8 cellular contexts compared by ENCODE assay signal in the genomic region with DNA sequence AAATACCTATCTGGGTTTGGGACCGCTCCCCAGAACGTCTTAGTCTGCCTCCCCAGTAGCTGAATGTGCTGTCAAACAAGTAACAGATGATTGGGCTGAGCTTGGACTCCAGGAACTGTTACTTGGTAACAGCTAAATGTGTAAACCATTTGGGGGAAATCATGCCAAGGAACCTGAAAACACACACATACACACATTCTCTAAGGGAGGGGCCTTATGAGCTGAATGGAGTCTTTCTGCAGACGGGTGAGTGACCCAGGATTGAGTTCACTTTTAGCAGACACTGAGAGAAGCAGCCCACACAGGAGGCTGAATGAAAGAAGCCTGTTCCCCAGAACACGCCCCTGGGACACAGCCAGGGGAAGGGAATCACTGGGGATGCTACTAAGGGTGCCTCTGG. TPM values are rescaled to one million over a fixed set of nuclear protein-coding genes. Genes with fewer than 3 reads are reported as not detected.
DNase-seq lines count a peak whose midpoint lies in the region; ATAC-seq and TF ChIP-seq lines count a peak whose summit lies in the region.

No MANE protein-coding gene starts in this region.

- H3K27ac ChIP-seq in skin epidermis = peak overlapping the region in 7 of 21 experiments; percentile 32 to 94 (median 93)

- CTCF ChIA-PET in activated CD4-positive, alpha-beta T cell treated with anti-CD3 and anti-CD28 coated beads, Interleukin-2, amount 10 ng/mL, durations not matched to agents 7 days and 5 days (lab: Charles Lee) = interaction anchor here (0.7 to 2.7 kb wide), 6 partner anchors 13 to 186 kb away, joined by 3 to 15 read pairs (median 4); a partner anchor contains a TSS

- TF ChIP-seq CTCF in WI38 (IDR thresholded peaks at IDR 0.05; ENCODE audit: low read depth, low read length) = no peak
- TF ChIP-seq CTCF in glutamatergic neuron (IDR thresholded peaks at IDR 0.05; ENCODE audit: partially characterized antibody, unreplicated experiment) = no peak

- no peak for ATAC-seq in GM21423 (IDR thresholded peaks at IDR 0.05; ENCODE audit: unreplicated experiment)

- peaks cover 18% of the 10 kb centered on the region for H3K36me3 Mint-ChIP-seq in activated CD4-positive, alpha-beta T cell treated with anti-CD3 and anti-CD28 coated beads, Interleukin-2, amount 10 ng/mL, durations not matched to agents 7 days and 5 days (ENCODE audit: low read depth)
- no peaks in the 10 kb centered on the region for H3K36me3 Mint-ChIP-seq in glutamatergic neuron (ENCODE audit: unreplicated experiment)

- DNase-seq in activated CD4-positive, alpha-beta T cell treated with anti-CD3 and anti-CD28 coated beads, Interleukin-2, amount 10 ng/mL, durations not matched to agents 7 days and 5 days = no peak
- DNase-seq in activated CD4-positive, alpha-beta T cell treated with anti-CD3 and anti-CD28 coated beads for 48 hours = no peak
- no peak for DNase-seq in glutamatergic neuron
- no peak for DNase-seq in NCI-H2196 treated with DMSO at 0.1 percent for 48 hours (lab: John Stamatoyannopoulos, UW; ENCODE audit: unreplicated experiment)
- DNase-seq in NCI-H524 treated with DMSO at 0.1 percent for 48 hours (lab: John Stamatoyannopoulos, UW) = no peak

- H3K4me1 Mint-ChIP-seq in activated CD4-positive, alpha-beta T cell treated with anti-CD3 and anti-CD28 coated beads, Interleukin-2, amount 10 ng/mL, durations not matched to agents 7 days and 5 days = peaks cover 42% of the 10 kb centered on the region
- H3K4me1 Mint-ChIP-seq in glutamatergic neuron (ENCODE audit: low read depth, unreplicated experiment) = peaks cover 42% of the 10 kb centered on the region

- no peaks in the 10 kb centered on the region for H3K27me3 Mint-ChIP-seq in activated CD4-positive, alpha-beta T cell treated with anti-CD3 and anti-CD28 coated beads, Interleukin-2, amount 10 ng/mL, durations not matched to agents 7 days and 5 days
- peaks cover 6% of the 10 kb centered on the region for H3K27me3 Mint-ChIP-seq in glutamatergic neuron (ENCODE audit: unreplicated experiment)

- H3K4me3 Mint-ChIP-seq in activated CD4-positive, alpha-beta T cell treated with anti-CD3 and anti-CD28 coated beads, Interleukin-2, amount 10 ng/mL, durations not matched to agents 7 days and 5 days = peak overlapping the region; percentile 95
- peak overlapping the region; percentile 86 for H3K4me3 Mint-ChIP-seq in glutamatergic neuron (ENCODE audit: unreplicated experiment)

- POLR2A ChIA-PET in activated CD4-positive, alpha-beta T cell treated with anti-CD3 and anti-CD28 coated beads, Interleukin-2, amount 10 ng/mL, durations not matched to agents 7 days and 5 days (lab: Charles Lee) = no interaction called here

- no peaks in the 10 kb centered on the region for H3K9me3 Mint-ChIP-seq in activated CD4-positive, alpha-beta T cell treated with anti-CD3 and anti-CD28 coated beads, Interleukin-2, amount 10 ng/mL, durations not matched to agents 7 days and 5 days
- peaks cover 4% of the 10 kb centered on the region for H3K9me3 Mint-ChIP-seq in glutamatergic neuron (ENCODE audit: unreplicated experiment)

- H3K4me3 ChIP-seq in WI38 (ENCODE audit: low read depth, low read length) = peak overlapping the region; percentile 95
- peak overlapping the region in 5 of 7 experiments; percentile 81 to 100 (median 99) for H3K4me3 ChIP-seq in skin epidermis

- peak overlapping the region; percentile 96 for H3K27ac Mint-ChIP-seq in activated CD4-positive, alpha-beta T cell treated with anti-CD3 and anti-CD28 coated beads, Interleukin-2, amount 10 ng/mL, durations not matched to agents 7 days and 5 days
- peak overlapping the region; percentile 86 for H3K27ac Mint-ChIP-seq in glutamatergic neuron (ENCODE audit: unreplicated experiment)

RNA-seq across cellular contexts. Expression of a gene that starts 1.6 kb away (rescaled TPM):
- total RNA-seq in activated CD4-positive, alpha-beta T cell treated with anti-CD3 and anti-CD28 coated beads, Interleukin-2, amount 10 ng/mL, durations not matched to agents 7 days and 5 days = 100 to 1,000 TPM; 143 to 150 TPM
- total RNA-seq in glutamatergic neuron (ENCODE audit: unreplicated experiment) = 625 TPM

RNA-seq across cellular contexts. Expression of a gene that starts 13.2 kb away (rescaled TPM):
- under 1 TPM; 0.40 to 0.42 TPM for total RNA-seq in activated CD4-positive, alpha-beta T cell treated with anti-CD3 and anti-CD28 coated beads, Interleukin-2, amount 10 ng/mL, durations not matched to agents 7 days and 5 days
- 3.4 TPM for total RNA-seq in glutamatergic neuron (ENCODE audit: unreplicated experiment)

RNA-seq across cellular contexts. Expression of a gene that starts 49.4 kb away (rescaled TPM):
- total RNA-seq in activated CD4-positive, alpha-beta T cell treated with anti-CD3 and anti-CD28 coated beads, Interleukin-2, amount 10 ng/mL, durations not matched to agents 7 days and 5 days = 10 to 100 TPM; 81.2 to 97.5 TPM
- total RNA-seq in glutamatergic neuron (ENCODE audit: unreplicated experiment) = 51.5 TPM

RNA-seq across cellular contexts. Expression of a gene that starts 52.0 kb away (rescaled TPM):
- total RNA-seq in activated CD4-positive, alpha-beta T cell treated with anti-CD3 and anti-CD28 coated beads, Interleukin-2, amount 10 ng/mL, durations not matched to agents 7 days and 5 days = 10 to 100 TPM; 13.2 to 13.9 TPM
- 17.4 TPM for total RNA-seq in glutamatergic neuron (ENCODE audit: unreplicated experiment)
